ENCODE assay signal across 18 cellular contexts in the genomic region with DNA sequence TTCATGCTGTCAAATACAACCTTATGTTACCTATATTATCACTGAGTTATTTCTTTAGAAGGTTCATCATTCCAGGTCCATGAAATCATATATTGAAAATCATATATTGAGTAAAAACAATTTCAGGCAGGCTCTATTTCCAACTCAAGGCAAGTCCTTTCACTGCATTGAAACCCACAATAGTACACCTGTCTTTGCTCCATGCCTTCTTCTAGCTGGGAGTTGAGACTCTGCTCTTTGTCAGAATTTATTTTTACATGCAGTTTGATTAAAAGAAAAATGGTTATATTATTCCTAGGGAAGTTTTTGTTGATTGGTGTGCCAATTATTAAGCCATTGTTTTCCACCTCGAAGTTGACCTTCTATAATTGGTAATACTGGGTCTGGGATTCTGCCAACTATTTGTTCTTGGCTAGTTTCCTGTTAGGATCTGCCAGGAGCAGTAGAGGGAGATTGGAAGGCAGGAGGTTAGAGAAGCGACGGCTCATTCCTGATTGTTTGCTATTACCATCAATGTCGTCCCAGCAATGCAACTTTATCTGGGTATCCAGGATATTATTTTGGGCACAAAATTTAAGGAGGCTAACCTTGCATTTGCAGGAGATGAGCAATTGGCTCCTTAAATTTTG.
DNase-seq lines count a peak whose midpoint lies in the region; ATAC-seq and TF ChIP-seq lines count a peak whose summit lies in the region.
"Had no signal": no experiment of that assay in that cellular context is flagged by ENCODE, and none has a peak within 500 bp of the region (broad histone marks: within the 10 kb centered on the region; RNA-seq: fewer than 3 reads in every experiment).

No MANE protein-coding gene starts in this region.

- no peak overlapping the region for H3K27ac ChIP-seq in heart left ventricle
- no peak overlapping the region for H3K27ac ChIP-seq in caudate nucleus (ENCODE audit: low read depth, low read length)

- no peaks in the 10 kb centered on the region for H3K27me3 ChIP-seq in heart left ventricle

- TF ChIP-seq CTCF in LNCaP clone FGC (IDR thresholded peaks at IDR 0.05; ENCODE audit: control insufficient read depth, extremely low read depth, insufficient read depth), result no peak
- no peak for TF ChIP-seq CTCF in heart left ventricle (IDR thresholded peaks at IDR 0.05)

- peaks cover 0 to 33% (median 6%) of the 10 kb centered on the region in 12 donors for H3K9me3 ChIP-seq in heart left ventricle

- intact Hi-C loops in heart left ventricle (cut with DNase I), result no loop called here

- H3K4me3 ChIP-seq in LNCaP clone FGC (ENCODE audit: low read depth, low read length), result no peak overlapping the region
- H3K4me3 ChIP-seq in heart left ventricle, result no peak overlapping the region

- DNase-seq in LNCaP clone FGC (ENCODE audit: low read depth), result peak; percentile 51
- peak; percentile 75 for DNase-seq in NCI-H1105 treated with DMSO at 0.1 percent for 48 hours (lab: John Stamatoyannopoulos, UW)
- DNase-seq in heart left ventricle, result peak in 2 of 5 donors; percentile 8 to 25
- DNase-seq in mucosa of gallbladder (ENCODE audit: low spot score), result peak; percentile 57
- no peak for DNase-seq in caudate nucleus (lab: John Stamatoyannopoulos, UW)
- DNase-seq in NCI-H446 (lab: John Stamatoyannopoulos, UW), result no peak
- DNase-seq: CD4-positive, CD25-positive, alpha-beta regulatory T cell; DMS79 treated with DMSO at 0.1 percent for 48 hours; HCEC 1CT; IMR-90; NCI-H1436; NCI-H1930; NCI-H2227 treated with DMSO at 0.1 percent for 48 hours; NCI-H524 treated with DMSO at 0.1 percent for 48 hours; NCI-H82; OCI-M1 had no signal

- ATAC-seq in heart left ventricle (peak; percentile 83 to 91 (median 85)), HG03097 (IDR thresholded peaks at IDR 0.05; ENCODE audit: low FRiP score, unreplicated experiment) (no peak), HG03139 (IDR thresholded peaks at IDR 0.05; ENCODE audit: unreplicated experiment) (no peak)

- H3K4me1 ChIP-seq in heart left ventricle, result peaks cover 0 to 12% (median 3%) of the 10 kb centered on the region in 12 donors

- TF ChIP-seq POLR2A in heart left ventricle (IDR thresholded peaks at IDR 0.05), result no peak

- H3K36me3 ChIP-seq in heart left ventricle, result no peaks in the 10 kb centered on the region

- 17 to 31% (median 29%) methylated on average over 4 of the region's 4 CpGs for WGBS in heart left ventricle, 4 donors

Comparison
In these comparisons a context has a peak if more than half of its experiments do, and no peak if none do; other contexts are left out.
1. DNase-seq: peak in LNCaP clone FGC (single experiment), NCI-H1105 treated with DMSO at 0.1 percent for 48 hours (single experiment) and mucosa of gallbladder (single experiment); none in caudate nucleus (0 of 61) and NCI-H446 (0 of 2).
2. ATAC-seq: peak in heart left ventricle (4 of 4); none in HG03097 (single experiment) and HG03139 (single experiment).